Comparison of ENCODE assay signal across 9 cellular contexts in genomic region chr13:43785166-43785680, GRCh38. TPM values are rescaled to one million over a fixed set of nuclear protein-coding genes. Genes with fewer than 3 reads are reported as not detected.
DNase-seq lines count a peak whose midpoint lies in the region; ATAC-seq, FAIRE-seq and TF ChIP-seq lines count a peak whose summit lies in the region.
"Had no signal": no experiment of that assay in that cellular context is flagged by ENCODE, and none has a peak within 500 bp of the region (broad histone marks: within the 10 kb centered on the region; RNA-seq: fewer than 3 reads in every experiment).

No MANE protein-coding gene starts in this region.

- no peak overlapping the region for H2BK5ac ChIP-seq in H1 (ENCODE audit: low read depth, low read length)

- no peak for TF ChIP-seq RAD21 in H1 (IDR thresholded peaks at IDR 0.05 in 1 of 2, conservative IDR thresholded peaks at IDR 0.05 in 1 of 2; ENCODE audit: low read depth in 2 of 2, low read length in 2 of 2)

- H2BK12ac ChIP-seq in H1 (ENCODE audit: low read depth, low read length): no peak overlapping the region

- H3K14ac ChIP-seq in H1 (ENCODE audit: insufficient read length): no peak overlapping the region

- no peaks in the 10 kb centered on the region for H3K36me3 ChIP-seq in BLaER1
- H3K36me3 ChIP-seq in H1 (ENCODE audit: control insufficient read depth in 2 of 4, insufficient read depth in 4 of 4, low read length in 3 of 4): no peaks in the 10 kb centered on the region
- H3K36me3 ChIP-seq in neuron (ENCODE audit: insufficient read depth, low read length): no peaks in the 10 kb centered on the region

- H4K20me1 ChIP-seq in BLaER1 (0 out of 2 replicates have a peak, but pooled peaks cover 10% of the 10 kb centered on the region), H1 (replicated peaks in 1 of 2; ENCODE audit: control insufficient read depth in 1 of 2, insufficient read depth in 2 of 2, low read length in 2 of 2) (peaks cover 0 to 6% of the 10 kb centered on the region in 2 experiments)

- POLR2A ChIA-PET in H1 (lab: Charles Lee; ENCODE audit: partially characterized antibody): interaction anchor here (1.3 to 1.7 kb wide), 2 partner anchors 16 to 20 kb away, joined by 3 to 6 read pairs; no protein-coding TSS in a partner anchor

- no peaks in the 10 kb centered on the region for H3K9me3 ChIP-seq in BLaER1
- no peaks in the 10 kb centered on the region for H3K9me3 ChIP-seq in H1 (ENCODE audit: insufficient read depth in 2 of 2, low read depth in 1 of 2, low read length in 1 of 2)
- no peaks in the 10 kb centered on the region for H3K9me3 ChIP-seq in neuron (ENCODE audit: low read length)

- no peak for TF ChIP-seq EP300 in H1 (IDR thresholded peaks at IDR 0.05; ENCODE audit: borderline replicate concordance in 1 of 2, low read depth in 2 of 2, low read length in 2 of 2)

- TF ChIP-seq CTCF in H1 (IDR thresholded peaks at IDR 0.05; ENCODE audit: control extremely low read depth in 1 of 3, insufficient read depth in 1 of 3, low read depth in 1 of 3, low read length in 3 of 3): no peak

- peaks cover 28% of the 10 kb centered on the region for H3K27me3 ChIP-seq in BLaER1
- H3K27me3 ChIP-seq in H1 (replicated peaks in 1 of 4; ENCODE audit: control insufficient read depth in 3 of 4, extremely low read depth in 1 of 4, insufficient read depth in 3 of 4, low read length in 3 of 4): peaks cover 6 to 77% (median 51%) of the 10 kb centered on the region in 4 experiments
- H3K27me3 ChIP-seq in neuron (ENCODE audit: insufficient read depth, low read length): no peaks in the 10 kb centered on the region

- WGBS in H1 (ENCODE audit: extremely low coverage in 1 of 2, insufficient coverage in 1 of 2, insufficient read length in 1 of 2, insufficient replicate concordance in 2 of 2, low coverage in 1 of 2, low lambda C conversion rate in 2 of 2, missing lambda C conversion rate in 1 of 2), 2 experiments: 35% methylated on average over 12 of the region's 12 CpGs; no CpG with 5 or more reads in 1 of the 2 experiments

- H3K23ac ChIP-seq in H1 (ENCODE audit: insufficient read length): no peak overlapping the region

- DNase-seq in NCI-H187 (lab: John Stamatoyannopoulos, UW) (peak; percentile 65 to 76), H1 (ENCODE audit: low read depth in 1 of 2, low spot score in 2 of 2) (no peak), globus pallidus (ENCODE audit: low spot score) (no peak), urothelium cell line (ENCODE audit: low spot score) (no peak), OCI-M1 (lab: John Stamatoyannopoulos, UW) (no peak)

- ATAC-seq in GM21447 (IDR thresholded peaks at IDR 0.05; ENCODE audit: unreplicated experiment): no peak

- no peak overlapping the region for H2BK120ac ChIP-seq in H1 (replicated peaks; ENCODE audit: low read depth, low read length)

- no peak for FAIRE-seq in H1 (lab: Jason Lieb, UNC)
- FAIRE-seq in urothelium cell line (lab: Jason Lieb, UNC): no peak
- FAIRE-seq: GM18507 had no signal

- H2AK5ac ChIP-seq in H1 (ENCODE audit: low read depth, low read length): no peak overlapping the region

- H3K79me2 ChIP-seq in H1 (ENCODE audit: control insufficient read depth in 1 of 2, insufficient read depth in 2 of 2, low read length in 2 of 2): no peaks in the 10 kb centered on the region

- no peak overlapping the region for H4K8ac ChIP-seq in H1 (ENCODE audit: extremely low read depth, insufficient read depth, low read length)

- TF ChIP-seq POLR2A in H1 (IDR thresholded peaks at IDR 0.05; ENCODE audit: control extremely low read depth in 1 of 2, low read depth in 2 of 2, low read length in 2 of 2): no peak

- no peak overlapping the region for H3K9ac ChIP-seq in BLaER1
- no peak overlapping the region for H3K9ac ChIP-seq in H1 (replicated peaks in 1 of 4; ENCODE audit: extremely low read depth in 1 of 4, low read depth in 3 of 4, low read length in 3 of 4)

- H2BK20ac ChIP-seq in H1 (ENCODE audit: low read length): no peak overlapping the region

- no peak overlapping the region for H3K56ac ChIP-seq in H1 (replicated peaks; ENCODE audit: insufficient read length, low read depth, low read length)

- H2AFZ ChIP-seq in H1 (ENCODE audit: low read length) (no peak overlapping the region), neuron (ENCODE audit: low read depth, low read length) (no peak overlapping the region)

- H3K23me2 ChIP-seq in H1 (ENCODE audit: low read depth, low read length): peaks cover 17% of the 10 kb centered on the region; the same call in 1 of the 2 replicates

- CTCF ChIA-PET in H1 (lab: Charles Lee; ENCODE audit: partially characterized antibody): no interaction called here

- H3K18ac ChIP-seq in H1 (ENCODE audit: extremely low read depth, low read length): no peak overlapping the region

- H3K27ac ChIP-seq in BLaER1 (no peak overlapping the region), H1 (ENCODE audit: low read depth, low read length) (no peak overlapping the region)

- no peaks in the 10 kb centered on the region for H3K79me1 ChIP-seq in H1 (ENCODE audit: low read depth, low read length)

- no peak overlapping the region for H4K5ac ChIP-seq in H1 (ENCODE audit: insufficient read length, low read depth, low read length)

- H2BK15ac ChIP-seq in H1 (ENCODE audit: low read length): no peak overlapping the region

- H4K91ac ChIP-seq in H1 (replicated peaks; ENCODE audit: insufficient read length, low read length): no peak overlapping the region

- no peak overlapping the region for H3K4ac ChIP-seq in H1 (replicated peaks; ENCODE audit: insufficient read length, low read depth, low read length)

- H3K4me3 ChIP-seq in BLaER1: peak overlapping the region; percentile 73
- peak overlapping the region in 3 of 4 experiments; percentile 45 to 81 (median 54); a peak in 5 of 8 replicates for H3K4me3 ChIP-seq in H1 (ENCODE audit: extremely low read depth in 1 of 4, insufficient read depth in 2 of 4, low read depth in 3 of 4, low read length in 4 of 4)
- H3K4me3 ChIP-seq in neuron (ENCODE audit: low read length): peak overlapping the region; percentile 81

- H3K4me2 ChIP-seq in BLaER1: peak overlapping the region; percentile 98
- peak overlapping the region; percentile 81 to 96 for H3K4me2 ChIP-seq in H1 (ENCODE audit: insufficient read depth in 1 of 2, low read depth in 2 of 2, low read length in 2 of 2)

- H3K4me1 ChIP-seq in BLaER1: peaks cover 30% of the 10 kb centered on the region
- H3K4me1 ChIP-seq in H1 (replicated peaks in 1 of 4; ENCODE audit: control insufficient read depth in 3 of 4, insufficient read depth in 4 of 4, low read length in 3 of 4): peaks cover 3 to 6% (median 5%) of the 10 kb centered on the region in 4 experiments; a peak in 5 of 7 replicates
- peaks cover 32% of the 10 kb centered on the region for H3K4me1 ChIP-seq in neuron (ENCODE audit: insufficient read depth, low read length)

TF ChIP-seq in H1, 55 proteins besides CTCF, POLR2A, EP300 and RAD21:
- TF ChIP-seq BRCA1 (IDR thresholded peaks at IDR 0.05; ENCODE audit: low read depth, low read length) (no peak), CBX5 (IDR thresholded peaks at IDR 0.05; ENCODE audit: low read depth, low read length) (no peak), SIRT6 (IDR thresholded peaks at IDR 0.05; ENCODE audit: low read length) (no peak), ASH2L (IDR thresholded peaks at IDR 0.05; ENCODE audit: low read length) (peak; percentile 25), EZH2 (IDR thresholded peaks at IDR 0.05; ENCODE audit: low read depth, low read length, severe bottlenecking) (peak; percentile 20), BACH1 (IDR thresholded peaks at IDR 0.05; ENCODE audit: low read length) (no peak), POLR2AphosphoS5 (IDR thresholded peaks at IDR 0.05; ENCODE audit: low read depth, low read length) (no peak), CEBPB (IDR thresholded peaks at IDR 0.05; ENCODE audit: low read depth, low read length) (no peak), RXRA (IDR thresholded peaks at IDR 0.05; ENCODE audit: insufficient read depth, low read depth, low read length) (no peak), SUZ12 (IDR thresholded peaks at IDR 0.05; ENCODE audit: low read length) (no peak; the same call in 1 of the 2 replicates), GABPA (IDR thresholded peaks at IDR 0.05; ENCODE audit: borderline replicate concordance, insufficient read depth, low read length) (no peak), HDAC2 (IDR thresholded peaks at IDR 0.05; ENCODE audit: borderline replicate concordance in 1 of 2, low read depth in 2 of 2, low read length in 2 of 2) (no peak)

RNA-seq across cellular contexts. Expression of gene ENOX1, which starts 1.5 kb away (rescaled TPM):
- total RNA-seq in H1 (2021; fragmentation: NEBNext Ultra II Directional; extraction: Animal tissue kit (Norgen Biotek cat#: 25700)): 0.37 and 0.61 TPM in 2 replicates
- 0.23 and 0.28 TPM in 2 replicates for polyA plus RNA-seq in H1 (2011; rRNA removed)
- 0.31 TPM for polyA plus RNA-seq in H1 (2011; cell fraction: cytosol; rRNA removed)
- 0.30 TPM for polyA plus RNA-seq in H1 (2011; cell fraction: nucleus; rRNA removed)
- polyA plus RNA-seq in H1 (2012, experiment 1 of 2): 0.24 to 0.94 TPM (median 0.33 TPM) in 4 replicates
- polyA plus RNA-seq in H1 (2012, experiment 2 of 2): 0.08 TPM
- 0.20 TPM for polyA plus RNA-seq in H1 (2013, experiment 1 of 2)
- polyA plus RNA-seq in H1 (2013, experiment 2 of 2): 0.24 TPM
- 0.41 and 0.47 TPM in 2 replicates for polyA minus RNA-seq in H1 (2011; rRNA and poly(A)+ RNA removed)
- 0.37 TPM for polyA minus RNA-seq in H1 (2011; cell fraction: cytosol; rRNA and poly(A)+ RNA removed)
- 2.2 TPM for polyA minus RNA-seq in H1 (2011; cell fraction: nucleus; rRNA and poly(A)+ RNA removed)

Comparison
In these comparisons a context has a peak if more than half of its experiments do, and no peak if none do; other contexts are left out.
1. DNase-seq: peak in NCI-H187 (2 of 2); none in H1 (0 of 2), globus pallidus (single experiment), urothelium cell line (single experiment) and OCI-M1 (single experiment).
2. Peak in every context shown above with its lines, with median percentiles within 50 percentile points of each other: H3K4me3 ChIP-seq.